In the genomic region with DNA sequence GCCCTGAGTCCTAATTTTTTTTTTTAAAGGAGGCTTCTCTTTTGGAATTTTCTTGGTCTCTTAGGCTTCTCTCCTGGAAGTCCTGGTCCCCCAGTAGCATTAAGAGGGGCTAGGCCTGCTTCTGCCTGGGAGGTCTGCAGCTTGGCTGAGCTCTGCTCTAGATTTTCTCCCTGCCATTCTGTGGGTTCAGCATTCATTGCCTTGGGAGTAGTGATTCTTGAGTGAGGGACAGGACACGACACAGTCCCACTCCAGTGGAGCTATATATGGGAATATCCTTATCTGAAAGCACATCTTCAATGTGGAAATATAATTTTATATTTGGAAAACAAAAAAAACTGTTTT, we compare ENCODE assay signal across 8 cellular contexts. TPM values are rescaled to one million over a fixed set of nuclear protein-coding genes. Genes with fewer than 3 reads are reported as not detected.
DNase-seq lines count a peak whose midpoint lies in the region; ATAC-seq, FAIRE-seq and TF ChIP-seq lines count a peak whose summit lies in the region.

No MANE protein-coding gene starts in this region.

- H3K9me3 ChIP-seq in CD4-positive, alpha-beta T cell (ENCODE audit: control insufficient read depth, low read length): no peaks in the 10 kb centered on the region
- H3K9me3 ChIP-seq in T-helper 17 cell (ENCODE audit: control insufficient read depth, low read length, poor library complexity, severe bottlenecking): no peaks in the 10 kb centered on the region

- no peak for FAIRE-seq in urothelium cell line (lab: Jason Lieb, UNC)

- H3K9me3 Mint-ChIP-seq in CD4-positive, alpha-beta T cell: no peaks in the 10 kb centered on the region
- H3K9me3 Mint-ChIP-seq in naive B cell: peaks cover 0 to 1% (median 0%) of the 10 kb centered on the region in 7 donors

- peaks cover 10% of the 10 kb centered on the region for H3K4me1 Mint-ChIP-seq in CD4-positive, alpha-beta T cell (ENCODE audit: low read depth)
- H3K4me1 Mint-ChIP-seq in T-helper 17 cell (peaks cover 15% of the 10 kb centered on the region), naive B cell (peaks cover 13 to 14% (median 13%) of the 10 kb centered on the region in 3 donors)

- peak; percentile 57 for TF ChIP-seq CTCF in CD4-positive, alpha-beta T cell (IDR thresholded peaks at IDR 0.05)

- H3K27ac Mint-ChIP-seq in CD4-positive, alpha-beta T cell: no peak overlapping the region
- H3K27ac Mint-ChIP-seq in T-helper 17 cell (peak overlapping the region; percentile 74), naive B cell (no peak overlapping the region)

- no peaks in the 10 kb centered on the region for H3K36me3 Mint-ChIP-seq in CD4-positive, alpha-beta T cell (ENCODE audit: low read depth)
- H3K36me3 Mint-ChIP-seq in T-helper 17 cell (ENCODE audit: low read depth) (no peaks in the 10 kb centered on the region), naive B cell (no peaks in the 10 kb centered on the region)

- intact Hi-C loops in CD4-positive, alpha-beta T cell (cut with DNase I, micrococcal nuclease): loop anchor here (5.0 to 10.0 kb wide), 4 partner anchors 55 to 397 kb away; a partner anchor contains a TSS

- ATAC-seq in CD4-positive, alpha-beta T cell (ENCODE audit: poor library complexity): no peak
- ATAC-seq in GM21619 (IDR thresholded peaks at IDR 0.05; ENCODE audit: unreplicated experiment): peak; percentile 20
- ATAC-seq in T-helper 17 cell: no peak
- ATAC-seq in naive B cell (ENCODE audit: low read depth in 2 of 2): no peak
- no peak for ATAC-seq in GM19455 (IDR thresholded peaks at IDR 0.05; ENCODE audit: unreplicated experiment)
- ATAC-seq in GM19023 (IDR thresholded peaks at IDR 0.05; ENCODE audit: unreplicated experiment): no peak

- H3K4me3 Mint-ChIP-seq in CD4-positive, alpha-beta T cell: no peak overlapping the region
- H3K4me3 Mint-ChIP-seq in T-helper 17 cell: peak overlapping the region; percentile 92
- peak overlapping the region; percentile 77 to 99 (median 94) for H3K4me3 Mint-ChIP-seq in naive B cell

- POLR2A ChIA-PET in CD4-positive, alpha-beta T cell (lab: Charles Lee): interaction anchor here (0.6 to 3.0 kb wide), 11 partner anchors 14 to 326 kb away, joined by 3 to 22 read pairs (median 3); a partner anchor contains a TSS

- no peak for DNase-seq in CD4-positive, alpha-beta T cell
- DNase-seq in T-helper 17 cell (no peak), naive B cell (no peak), AG08395 (ENCODE audit: low spot score) (no peak), urothelium cell line (ENCODE audit: low spot score) (no peak)

- CTCF ChIA-PET in CD4-positive, alpha-beta T cell (lab: Charles Lee): interaction anchor here (0.7 to 2.3 kb wide), 22 partner anchors 9 to 620 kb away, joined by 3 to 13 read pairs (median 4); a partner anchor contains a TSS

- no peak overlapping the region for H3K27ac ChIP-seq in CD4-positive, alpha-beta T cell (ENCODE audit: low read depth, low read length)

- no peaks in the 10 kb centered on the region for H3K27me3 Mint-ChIP-seq in CD4-positive, alpha-beta T cell
- no peaks in the 10 kb centered on the region for H3K27me3 Mint-ChIP-seq in T-helper 17 cell
- peaks cover 0 to 9% (median 0%) of the 10 kb centered on the region in 3 donors for H3K27me3 Mint-ChIP-seq in naive B cell

- H3K27me3 ChIP-seq in CD4-positive, alpha-beta T cell (ENCODE audit: control insufficient read depth, insufficient read depth, low read length): no peaks in the 10 kb centered on the region

RNA-seq across cellular contexts. Expression of a gene that starts 3.7 kb away (rescaled TPM):
- 1 to 10 TPM; 4.0 to 5.0 TPM for total RNA-seq in CD4-positive, alpha-beta T cell
- 1 to 10 TPM; 2.0 to 9.4 TPM for total RNA-seq in T-helper 17 cell
- polyA plus RNA-seq in naive B cell (ENCODE audit: low read depth in 6 of 6): 1 to 10 TPM; 1.8 to 3.9 (median 2.9) TPM

RNA-seq across cellular contexts. Expression of a gene that starts 23.7 kb away (rescaled TPM):
- total RNA-seq in CD4-positive, alpha-beta T cell: 1 to 10 TPM; 8.0 to 8.5 TPM
- 1 to 10 TPM; 5.4 to 6.1 TPM for total RNA-seq in T-helper 17 cell
- 1 to 10 TPM in 1 of 6 donors, under 1 TPM in 4, not detected in 1; 0.45 to 1.1 (median 0.81) TPM for polyA plus RNA-seq in naive B cell (ENCODE audit: low read depth in 6 of 6)
